In genomic region chr5:28810751-28811136, GRCh38 we compare ENCODE assay signal across 22 cellular contexts.
DNase-seq lines count a peak whose midpoint lies in the region; ATAC-seq, FAIRE-seq and TF ChIP-seq lines count a peak whose summit lies in the region.
"Had no signal": no experiment of that assay in that cellular context is flagged by ENCODE, and none has a peak within 500 bp of the region (broad histone marks: within the 10 kb centered on the region; RNA-seq: fewer than 3 reads in every experiment).

No MANE protein-coding gene starts in this region.

- in situ Hi-C loops in HepG2 (cut with HindIII; ENCODE audit: extremely low pct_ligation_motif_present, low pct_unique_long_range_greater_than_20kb) (no loop called here), brain microvascular endothelial cell (cut with HindIII; ENCODE audit: low pct_ligation_motif_present, low sequenced_read_pairs) (no loop called here)

- no peak overlapping the region for H3K4me2 ChIP-seq in HepG2 (ENCODE audit: low read depth, low read length)

- no peaks in the 10 kb centered on the region for H3K79me2 ChIP-seq in HepG2 (ENCODE audit: insufficient read depth, low read length)

- H3K4me1 ChIP-seq in HepG2 (ENCODE audit: insufficient read depth, low read length) (no peaks in the 10 kb centered on the region), right lobe of liver (no peaks in the 10 kb centered on the region)
- H3K4me1 ChIP-seq: stomach had no signal

- no peak overlapping the region for H3K27ac ChIP-seq in HepG2 (ENCODE audit: extremely low read length, insufficient read depth, low read length)
- H3K27ac ChIP-seq in right lobe of liver = no peak overlapping the region
- H3K27ac ChIP-seq in brain microvascular endothelial cell = no peak overlapping the region
- H3K27ac ChIP-seq: cardiac muscle cell, epithelial cell of prostate, HL-60, stomach had no signal

- no peak overlapping the region for H3K27ac Mint-ChIP-seq in effector memory CD8-positive, alpha-beta T cell
- H3K27ac Mint-ChIP-seq: activated CD4-positive, alpha-beta T cell treated with anti-CD3 and anti-CD28 coated beads for 36 hours; activated T-helper 2 cell treated with anti-CD3 and anti-CD28 coated beads, Interferon-gamma antibody, Interleukin-2, Interleukin-4, amounts not matched to agents 10 μg/mL and 5 μg/mL and 100 μg/mL, durations not matched to agents 14 hours and 24 hours and 36 hours; CD4-positive, alpha-beta T cell; naive B cell had no signal

- H3K9me3 ChIP-seq in HepG2 (ENCODE audit: low read length) (no peaks in the 10 kb centered on the region), right lobe of liver (no peaks in the 10 kb centered on the region)

- ATAC-seq in HepG2 (no peak), right lobe of liver (no peak), left cardiac atrium (no peak)
- ATAC-seq in effector memory CD8-positive, alpha-beta T cell (replicated peaks) = no peak
- ATAC-seq: activated CD4-positive, alpha-beta T cell treated with anti-CD3 and anti-CD28 coated beads for 36 hours had no signal

- 0 out of 2 replicates have a peak, but pooled peaks have one; percentile 15 for TF ChIP-seq CTCF in HepG2 (CRISPR knock-in tag; IDR thresholded peaks at IDR 0.05)
- TF ChIP-seq CTCF in right lobe of liver (IDR thresholded peaks at IDR 0.05) = no peak
- peak; percentile 29 for TF ChIP-seq CTCF in brain microvascular endothelial cell (IDR thresholded peaks at IDR 0.05; ENCODE audit: low read depth, low read length, missing control alignments)

- TF ChIP-seq RAD21 in HepG2 (CRISPR knock-in tag; IDR thresholded peaks at IDR 0.05) = no peak

- POLR2A ChIA-PET in HepG2 (lab: Yijun Ruan, JAX) = no interaction called here

- H4K20me1 ChIP-seq in HepG2 (ENCODE audit: insufficient read depth, low read length) = no peaks in the 10 kb centered on the region

- no peaks in the 10 kb centered on the region for H3K27me3 ChIP-seq in HepG2 (ENCODE audit: control insufficient read depth in 1 of 2, insufficient read depth in 2 of 2, low read length in 2 of 2)
- H3K27me3 ChIP-seq in right lobe of liver = no peaks in the 10 kb centered on the region
- H3K27me3 ChIP-seq in brain microvascular endothelial cell (replicated peaks) = no peaks in the 10 kb centered on the region
- H3K27me3 ChIP-seq: cardiac muscle cell, stomach had no signal

- H3K4me3 ChIP-seq in HepG2 (replicated peaks in 1 of 3; ENCODE audit: insufficient read depth in 1 of 3, low read depth in 2 of 3, low read length in 3 of 3) = no peak overlapping the region
- no peak overlapping the region for H3K4me3 ChIP-seq in right lobe of liver
- no peak overlapping the region for H3K4me3 ChIP-seq in brain microvascular endothelial cell (ENCODE audit: low read depth, low read length)
- H3K4me3 ChIP-seq: cardiac muscle cell, stomach had no signal

- no peak for FAIRE-seq in HepG2 (lab: Jason Lieb, UNC)
- no peak for FAIRE-seq in H54 (lab: Jason Lieb, UNC)

- peaks cover 0 to 7% of the 10 kb centered on the region in 2 donors for H3K9me3 Mint-ChIP-seq in effector memory CD8-positive, alpha-beta T cell

- 4% methylated on average over 4 of the region's 4 CpGs for WGBS in HepG2 (ENCODE audit: low lambda C conversion rate)
- WGBS in right lobe of liver (ENCODE audit: insufficient coverage, low coverage, low lambda C conversion rate, missing lambda C conversion rate) = 45% methylated on average over 3 of the region's 4 CpGs

- no peak for TF ChIP-seq POLR2A in HepG2 (IDR thresholded peaks at IDR 0.05; ENCODE audit: insufficient read depth in 1 of 2, low read depth in 2 of 2, low read length in 2 of 2)
- no peak for TF ChIP-seq POLR2A in right lobe of liver (IDR thresholded peaks at IDR 0.05)
- TF ChIP-seq POLR2A in H54 (IDR thresholded peaks at IDR 0.05; ENCODE audit: low read depth, low read length) = no peak

- H3K27me3 Mint-ChIP-seq in effector memory CD8-positive, alpha-beta T cell = no peaks in the 10 kb centered on the region
- H3K27me3 Mint-ChIP-seq: activated CD4-positive, alpha-beta T cell treated with anti-CD3 and anti-CD28 coated beads for 36 hours; CD4-positive, alpha-beta T cell; naive B cell had no signal

- peak; percentile 1 for DNase-seq in HepG2 (ENCODE audit: low spot score)
- no peak for DNase-seq in right lobe of liver
- peak; percentile 47 for DNase-seq in NCI-H1694 (lab: John Stamatoyannopoulos, UW)
- no peak for DNase-seq in brain microvascular endothelial cell
- DNase-seq in NCI-H2227 treated with DMSO at 0.1 percent for 48 hours (lab: John Stamatoyannopoulos, UW) = no peak
- no peak for DNase-seq in effector memory CD8-positive, alpha-beta T cell
- no peak for DNase-seq in left cardiac atrium
- DNase-seq in H54 (ENCODE audit: insufficient read length, low spot score) = no peak
- DNase-seq: activated CD4-positive, alpha-beta T cell treated with anti-CD3 and anti-CD28 coated beads for 36 hours; CD4-positive, alpha-beta T cell; DMS79; mammary epithelial cell; naive B cell; NCI-H1105; NCI-H82; RPMI8226; stimulated activated CD4-positive, alpha-beta T cell treated with anti-CD3 and anti-CD28 coated beads, Interleukin-2, amount 100 ng/mL, for 48 hours; stomach had no signal

- H3K36me3 ChIP-seq in HepG2 (replicated peaks in 1 of 2; ENCODE audit: control insufficient read depth in 1 of 2, insufficient read depth in 2 of 2, low read length in 2 of 2) (no peaks in the 10 kb centered on the region), right lobe of liver (no peaks in the 10 kb centered on the region), brain microvascular endothelial cell (replicated peaks) (no peaks in the 10 kb centered on the region)
- H3K36me3 ChIP-seq: cardiac muscle cell, stomach had no signal

- TF ChIP-seq EP300 in HepG2 (IDR thresholded peaks at IDR 0.05; ENCODE audit: low read depth in 2 of 2, low read length in 2 of 2) (no peak), HepG2 (CRISPR knock-in tag; IDR thresholded peaks at IDR 0.05; ENCODE audit: borderline replicate concordance) (no peak)

- no peak overlapping the region for H2AFZ ChIP-seq in HepG2 (ENCODE audit: low read length)

- H3K4me1 Mint-ChIP-seq in effector memory CD8-positive, alpha-beta T cell (ENCODE audit: low read depth in 2 of 2) = no peaks in the 10 kb centered on the region
- H3K4me1 Mint-ChIP-seq: activated CD4-positive, alpha-beta T cell treated with anti-CD3 and anti-CD28 coated beads for 36 hours; naive B cell had no signal

- no peak overlapping the region for H3K4me3 Mint-ChIP-seq in effector memory CD8-positive, alpha-beta T cell
- H3K4me3 Mint-ChIP-seq: activated CD4-positive, alpha-beta T cell treated with anti-CD3 and anti-CD28 coated beads for 36 hours; CD4-positive, alpha-beta T cell had no signal

- intact Hi-C loops in HepG2 (cut with micrococcal nuclease; ENCODE audit: unreplicated experiment) (no loop called here), right lobe of liver (cut with DNase I) (no loop called here), left cardiac atrium (cut with DNase I) (no loop called here)

- CTCF ChIA-PET in HepG2 (lab: Yijun Ruan, JAX; ENCODE audit: low intra/inter-chr PET ratio, low total read pairs) = no interaction called here

- no TSS peak for BruUV-seq in HepG2 (replicated peaks; lab: Mats Ljungman, UMichigan)

- no peaks in the 10 kb centered on the region for H3K36me3 Mint-ChIP-seq in effector memory CD8-positive, alpha-beta T cell (ENCODE audit: insufficient read depth)
- H3K36me3 Mint-ChIP-seq: naive B cell had no signal

- no peak overlapping the region for H3K9ac ChIP-seq in HepG2 (ENCODE audit: insufficient read depth, low read depth, low read length)

TF ChIP-seq in HepG2, 621 proteins besides CTCF, POLR2A, EP300 and RAD21:
- TF ChIP-seq ZSCAN22 (CRISPR knock-in tag; IDR thresholded peaks at IDR 0.05) (no peak), KAT7 (CRISPR knock-in tag; IDR thresholded peaks at IDR 0.05; ENCODE audit: borderline replicate concordance) (no peak), ZNF530 (CRISPR knock-in tag; IDR thresholded peaks at IDR 0.05; ENCODE audit: low read depth) (no peak), SOX13 (IDR thresholded peaks at IDR 0.05) (no peak), SOX13 (CRISPR knock-in tag; conservative IDR thresholded peaks at IDR 0.05 in 1 of 2, IDR thresholded peaks at IDR 0.05 in 1 of 2) (no peak), GMEB1 (CRISPR knock-in tag; IDR thresholded peaks at IDR 0.05; ENCODE audit: borderline replicate concordance) (no peak), ZNF274 (CRISPR knock-in tag; IDR thresholded peaks at IDR 0.05) (no peak), PHF8 (CRISPR knock-in tag; IDR thresholded peaks at IDR 0.05) (no peak), ZBTB20 (CRISPR knock-in tag; IDR thresholded peaks at IDR 0.05; ENCODE audit: borderline replicate concordance, low read depth) (no peak), ZNF614 (CRISPR knock-in tag; IDR thresholded peaks at IDR 0.05; ENCODE audit: borderline replicate concordance) (no peak), ZNF138 (CRISPR knock-in tag; IDR thresholded peaks at IDR 0.05; ENCODE audit: low read depth) (no peak), PITX1 (CRISPR knock-in tag; IDR thresholded peaks at IDR 0.05) (no peak)

Comparison
In these comparisons a context has a peak if more than half of its experiments do, and no peak if none do; other contexts are left out.
1. DNase-seq: peak in HepG2 (single experiment) and NCI-H1694 (single experiment); none in right lobe of liver (0 of 3), brain microvascular endothelial cell (single experiment), NCI-H2227 treated with DMSO at 0.1 percent for 48 hours (single experiment), effector memory CD8-positive, alpha-beta T cell (0 of 3), left cardiac atrium (single experiment) and H54 (single experiment).
2. CTCF ChIP-seq: peak in HepG2 (single experiment) and brain microvascular endothelial cell (single experiment); none in right lobe of liver (0 of 4).